Comparison of ENCODE assay signal across 1 cellular context in the genomic region with DNA sequence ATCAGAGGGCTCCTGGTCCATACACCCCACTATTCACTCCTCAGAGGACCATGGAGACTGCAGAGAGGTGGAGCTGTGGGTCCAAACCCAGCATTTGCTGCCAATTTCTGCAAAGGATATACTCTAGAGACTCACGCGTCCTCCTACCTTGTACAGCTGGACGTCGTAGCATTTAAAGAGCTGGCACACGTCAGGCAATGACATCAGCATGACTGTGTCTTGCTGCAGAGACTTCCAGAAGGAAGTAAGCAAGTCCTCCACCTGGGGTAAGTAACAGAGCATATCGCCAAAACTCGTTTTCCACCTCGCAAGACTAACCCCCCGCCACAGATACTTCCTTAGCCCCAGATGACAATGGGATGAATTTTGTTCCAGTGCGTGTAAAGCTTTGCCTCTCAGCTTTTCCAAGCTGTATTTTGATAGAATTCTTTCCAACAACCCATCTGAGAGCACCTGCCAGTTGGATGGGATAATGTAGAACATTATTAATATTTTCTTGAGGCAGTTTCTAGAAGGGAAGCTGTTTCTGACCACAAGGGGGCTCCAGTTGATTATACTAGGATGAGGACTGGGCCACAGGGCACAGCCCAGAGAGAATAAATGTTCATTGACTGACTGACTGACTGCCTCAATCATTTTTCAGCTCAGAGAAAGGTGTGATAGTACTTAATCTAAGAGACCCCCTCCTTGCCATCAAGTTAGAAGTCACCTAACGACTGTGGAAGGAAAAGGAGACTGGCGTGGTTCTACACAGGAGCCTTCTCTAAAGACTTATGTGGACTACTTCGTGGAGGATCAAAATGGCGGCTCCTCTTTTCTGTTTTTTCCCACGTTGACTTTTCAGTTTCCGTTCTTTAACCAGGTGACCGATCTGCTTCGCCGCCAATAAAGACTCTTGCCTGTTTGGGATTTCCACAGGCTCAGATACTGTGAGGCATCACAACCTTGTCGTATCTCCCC.
TF ChIP-seq lines count a peak whose summit lies in the region.

No MANE protein-coding gene starts in this region.

TF ChIP-seq in HEK293T, 16 proteins besides CTCF, POLR2A, EP300 and RAD21:
- TF ChIP-seq PKNOX1 (IDR thresholded peaks at IDR 0.05) (peak; percentile 19; the same call in 1 of the 2 replicates), FOXK2 (IDR thresholded peaks at IDR 0.05) (no peak), CTBP1 (IDR thresholded peaks at IDR 0.05; ENCODE audit: borderline replicate concordance) (no peak)
TF ChIP-seq in HEK293T: peak in this region for 1.
